12 cellular contexts compared by ENCODE assay signal in genomic region chr3:43742935-43743334, GRCh38. TPM values are rescaled to one million over a fixed set of nuclear protein-coding genes. Genes with fewer than 3 reads are reported as not detected.
DNase-seq lines count a peak whose midpoint lies in the region; ATAC-seq and TF ChIP-seq lines count a peak whose summit lies in the region.
"Had no signal": no experiment of that assay in that cellular context is flagged by ENCODE, and none has a peak within 500 bp of the region (broad histone marks: within the 10 kb centered on the region; RNA-seq: fewer than 3 reads in every experiment).

No MANE protein-coding gene starts in this region.

- H3K4me1 ChIP-seq in heart right ventricle = peaks cover 0 to 15% (median 3%) of the 10 kb centered on the region in 9 donors
- H3K4me1 ChIP-seq in right atrium auricular region = peaks cover 0 to 5% of the 10 kb centered on the region in 2 donors
- H3K4me1 ChIP-seq in transverse colon = peaks cover 0 to 25% (median 10%) of the 10 kb centered on the region in 4 donors

- H3K36me3 ChIP-seq in heart right ventricle = no peaks in the 10 kb centered on the region
- H3K36me3 ChIP-seq in right atrium auricular region = no peaks in the 10 kb centered on the region
- no peaks in the 10 kb centered on the region for H3K36me3 ChIP-seq in kidney epithelial cell (ENCODE audit: control insufficient read depth, insufficient read depth, low read length)
- H3K36me3 ChIP-seq in transverse colon = no peaks in the 10 kb centered on the region

- ATAC-seq in heart right ventricle (peak in 6 of 8 donors; percentile 41 to 77 (median 58)), HG02571 (IDR thresholded peaks at IDR 0.05; ENCODE audit: unreplicated experiment) (no peak)
- ATAC-seq: stimulated activated naive B cell treated with anti-CD40 and anti-IgM and Interleukin-4, amounts not matched to agents 10 μg/mL and 1 μg/mL and 100 μg/mL, for 72 hours had no signal

- no peak overlapping the region for H3K27ac ChIP-seq in heart right ventricle
- H3K27ac ChIP-seq in right atrium auricular region = no peak overlapping the region
- peak overlapping the region; percentile 19 to 39 (median 37) for H3K27ac ChIP-seq in transverse colon

- intact Hi-C loops in heart right ventricle (cut with DNase I) (loop anchor here in 1 of 10 donors (10.0 kb wide), 1 partner anchor 198 kb away; no protein-coding TSS in a partner anchor), transverse colon (cut with DNase I; ENCODE audit: low total_unique reads) (no loop called here)

- no peak for TF ChIP-seq POLR2A in transverse colon (IDR thresholded peaks at IDR 0.05)

- no peak for TF ChIP-seq EP300 in transverse colon (IDR thresholded peaks at IDR 0.05; ENCODE audit: low read depth)

- no peaks in the 10 kb centered on the region for H3K27me3 ChIP-seq in heart right ventricle
- H3K27me3 ChIP-seq in right atrium auricular region = no peaks in the 10 kb centered on the region
- H3K27me3 ChIP-seq in kidney epithelial cell (ENCODE audit: control insufficient read depth, insufficient read depth, low read length) = no peaks in the 10 kb centered on the region
- no peaks in the 10 kb centered on the region for H3K27me3 ChIP-seq in transverse colon

- TF ChIP-seq CTCF in heart right ventricle (IDR thresholded peaks at IDR 0.05) = peak in 5 of 9 donors; percentile 6 to 30 (median 13)
- peak in 1 of 2 donors; percentile 17 for TF ChIP-seq CTCF in right atrium auricular region (IDR thresholded peaks at IDR 0.05)
- TF ChIP-seq CTCF in astrocyte of the spinal cord (IDR thresholded peaks at IDR 0.05; ENCODE audit: low read depth, low read length) = peak; percentile 22
- TF ChIP-seq CTCF in kidney epithelial cell (IDR thresholded peaks at IDR 0.05; ENCODE audit: insufficient read depth, low read length, poor library complexity, severe bottlenecking) = peak; percentile 12
- TF ChIP-seq CTCF in transverse colon (IDR thresholded peaks at IDR 0.05) = peak in 1 of 5 experiments; percentile 11

- WGBS in heart right ventricle, 2 donors = 32 to 37% methylated on average over 4 of the region's 4 CpGs
- WGBS in transverse colon (ENCODE audit: low coverage in 1 of 2), 2 donors = 28 to 33% methylated on average over 4 of the region's 4 CpGs

- in situ Hi-C loops in astrocyte of the spinal cord (cut with HindIII; ENCODE audit: low sequenced_read_pairs) = no loop called here
- in situ Hi-C loops in transverse colon (cut with MboI; ENCODE audit: low pct_ligation_motif_present in 1 of 4, low pct_unique_long_range_greater_than_20kb in 1 of 4, low sequenced_read_pairs in 3 of 4) = no loop called here
- in situ Hi-C loops in G401 (cut with HindIII; ENCODE audit: low sequenced_read_pairs) = no loop called here

- peaks cover 0 to 18% (median 0%) of the 10 kb centered on the region in 11 donors for H3K9me3 ChIP-seq in heart right ventricle
- H3K9me3 ChIP-seq in right atrium auricular region = peaks cover 0 to 9% of the 10 kb centered on the region in 2 donors
- no peaks in the 10 kb centered on the region for H3K9me3 ChIP-seq in transverse colon

- H3K4me3 ChIP-seq in heart right ventricle (no peak overlapping the region), right atrium auricular region (no peak overlapping the region), astrocyte of the spinal cord (ENCODE audit: low read depth, low read length) (no peak overlapping the region), kidney epithelial cell (ENCODE audit: low read depth, low read length) (no peak overlapping the region), transverse colon (no peak overlapping the region)

- DNase-seq in heart right ventricle (no peak), right atrium auricular region (ENCODE audit: low spot score) (no peak), astrocyte of the spinal cord (ENCODE audit: low read depth, low spot score) (no peak), kidney epithelial cell (ENCODE audit: low read depth) (no peak), transverse colon (no peak), NCI-H345 (lab: John Stamatoyannopoulos, UW) (no peak), G401 (ENCODE audit: low spot score) (no peak)
- DNase-seq: activated CD4-positive, alpha-beta T cell treated with anti-CD3 and anti-CD28 coated beads for 4 hours; activated gamma-delta T cell; hippocampal formation; stimulated activated naive B cell treated with anti-CD40 and anti-IgM and Interleukin-4, amounts not matched to agents 10 μg/mL and 1 μg/mL and 100 μg/mL, for 72 hours had no signal

RNA-seq across cellular contexts. Expression of gene ABHD5, which starts 52.2 kb away (rescaled TPM):
- total RNA-seq in heart right ventricle (10 to 100 TPM; 23.0 to 30.9 (median 28.0) TPM), right atrium auricular region (10 to 100 TPM; 16.4 to 20.2 TPM), kidney epithelial cell (23.1 and 23.4 TPM in 2 replicates), transverse colon (100 to 1,000 TPM in 1 of 4 donors, 10 to 100 TPM in 3; 36.2 to 304 (median 48.0) TPM)
- polyA plus RNA-seq in heart right ventricle = 10 to 100 TPM in 1 of 2 donors, 1 to 10 TPM in 1; 6.5 to 40.1 TPM
- 20.9 and 25.3 TPM in 2 replicates for total RNA-seq in G401 (2014; rRNA removed; shearing (Covaris generic))

Comparison
In these comparisons a context has a peak if more than half of its experiments do, and no peak if none do; other contexts are left out.
1. H3K27ac ChIP-seq: peak in transverse colon (4 of 4); none in heart right ventricle (0 of 10) and right atrium auricular region (0 of 2).